In the genomic region with DNA sequence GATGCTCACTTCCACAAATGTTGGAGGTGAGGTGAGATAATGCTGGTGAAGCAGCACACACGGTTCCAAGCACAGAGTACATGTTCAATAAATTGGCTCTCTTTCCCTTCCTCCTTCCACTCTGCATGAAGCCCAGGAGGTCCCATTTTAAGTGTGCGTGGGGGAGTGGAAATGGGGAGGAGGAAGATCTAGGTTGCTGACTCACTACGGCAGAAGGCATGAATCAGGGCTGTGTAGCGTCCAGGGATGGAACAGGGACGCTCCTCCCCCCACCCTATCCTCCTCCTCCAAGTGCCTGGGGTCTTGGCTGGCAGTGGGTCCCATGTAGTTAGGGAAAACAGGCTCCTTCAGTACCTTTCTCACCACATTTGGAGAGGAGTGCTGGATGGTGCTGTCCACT, we compare ENCODE assay signal across 32 cellular contexts. TPM values are rescaled to one million over a fixed set of nuclear protein-coding genes. Genes with fewer than 3 reads are reported as not detected.
DNase-seq lines count a peak whose midpoint lies in the region; ATAC-seq, FAIRE-seq and TF ChIP-seq lines count a peak whose summit lies in the region.
"Had no signal": no experiment of that assay in that cellular context is flagged by ENCODE, and none has a peak within 500 bp of the region (broad histone marks: within the 10 kb centered on the region; RNA-seq: fewer than 3 reads in every experiment).

No MANE protein-coding gene starts in this region.

- no peak overlapping the region for H2BK5ac ChIP-seq in IMR-90 (ENCODE audit: low read depth, low read length, poor library complexity, severe bottlenecking)

- POLR2A ChIA-PET in IMR-90 (lab: Charles Lee; ENCODE audit: unreplicated experiment): no interaction called here

- H3K27ac ChIP-seq in IMR-90 (ENCODE audit: insufficient read depth, low read length): no peak overlapping the region
- peak overlapping the region; percentile 7 for H3K27ac ChIP-seq in astrocyte (ENCODE audit: low read depth, low read length)
- H3K27ac ChIP-seq: adrenal gland, breast epithelium, colonic mucosa, left ventricle myocardium inferior, neutrophil, psoas muscle, sigmoid colon, SJSA1, suprapubic skin, upper lobe of right lung had no signal

- no peak overlapping the region for H3K56ac ChIP-seq in IMR-90 (ENCODE audit: extremely low read depth, insufficient read depth, low read length)

- no peaks in the 10 kb centered on the region; a peak in 1 of 4 replicates for H3K79me1 ChIP-seq in IMR-90 (ENCODE audit: low read depth in 1 of 2, low read length in 2 of 2)

- CTCF ChIA-PET in IMR-90 (lab: Yijun Ruan, JAX): no interaction called here

- no TSS peak for BruUV-seq in IMR-90 (replicated peaks; lab: Mats Ljungman, UMichigan)

- no peak for TF ChIP-seq POLR2A in IMR-90 (IDR thresholded peaks at IDR 0.05; ENCODE audit: low read depth, low read length)

- no peak overlapping the region; the same call in 1 of the 2 replicates for H4K5ac ChIP-seq in IMR-90 (ENCODE audit: low read depth, low read length)

- peak overlapping the region; percentile 82 for H3K23ac ChIP-seq in IMR-90 (ENCODE audit: low read depth, low read length)

- intact Hi-C loops in IMR-90 (cut with micrococcal nuclease): no loop called here

- TF ChIP-seq RAD21 in IMR-90 (IDR thresholded peaks at IDR 0.05; ENCODE audit: low read length): no peak

- H3K4me2 ChIP-seq in IMR-90 (ENCODE audit: low read depth, low read length): no peak overlapping the region
- H3K4me2 ChIP-seq in astrocyte (ENCODE audit: low read length): peak overlapping the region; percentile 28

- H3K4me3 Mint-ChIP-seq in astrocyte (ENCODE audit: unreplicated experiment): no peak overlapping the region
- H3K4me3 Mint-ChIP-seq: T-helper 1 cell treated with Interleukin-12 subunit alpha and Interleukin-12 subunit beta and Interleukin-4 antibody, amounts not matched to agents 30 μg/mL and 1 μg/mL, for 36 hours had no signal

- peaks cover 9% of the 10 kb centered on the region for H3K4me1 Mint-ChIP-seq in astrocyte (ENCODE audit: low read depth, unreplicated experiment)

- H4K8ac ChIP-seq in IMR-90 (ENCODE audit: low read depth in 2 of 2, low read length in 2 of 2): peak overlapping the region in 1 of 2 experiments; percentile 48; a peak in 1 of 4 replicates

- no CpG with 5 or more reads among the region's 5 CpGs for WGBS in IMR-90 (ENCODE audit: extremely low coverage in 2 of 2, insufficient read length in 1 of 2), 2 experiments

- peak overlapping the region; percentile 68 for H2AK9ac ChIP-seq in IMR-90 (replicated peaks; ENCODE audit: low read depth, low read length, poor library complexity)

- H3K36me3 Mint-ChIP-seq in astrocyte (ENCODE audit: low read depth, unreplicated experiment): peaks cover 41% of the 10 kb centered on the region

- DNase-seq in EH (ENCODE audit: low read depth): peak; percentile 64
- DNase-seq in IMR-90: peak; percentile 45
- DNase-seq in astrocyte (ENCODE audit: low read depth): peak; percentile 47
- peak; percentile 12 to 36 for DNase-seq in foreskin fibroblast
- DNase-seq in NOMO-1 treated with dmso at 0.1 percent for 144 hours (lab: John Stamatoyannopoulos, UW; ENCODE audit: unreplicated experiment): no peak
- DNase-seq in SW480 (ENCODE audit: low spot score): no peak
- DNase-seq in DMS53 treated with DMSO at 0.1 percent for 48 hours (lab: John Stamatoyannopoulos, UW; ENCODE audit: unreplicated experiment): no peak
- DNase-seq in AG08396 (ENCODE audit: low spot score): no peak
- DNase-seq: activated CD4-positive, alpha-beta T cell treated with anti-CD3 and anti-CD28 coated beads for 48 hours; activated T-cell treated with anti-CD3 and anti-CD28 coated beads, Interleukin-2, amount 50 U/mL, for 1 hour; adrenal gland; C1 segment of cervical spinal cord; Caco-2; colonic mucosa; DMS79; effector memory CD4-positive, alpha-beta T cell; erythroblast; left ventricle myocardium inferior; NCI-H2029; NCI-H526 treated with DMSO at 0.1 percent for 48 hours; psoas muscle; sigmoid colon; stimulated activated naive CD4-positive, alpha-beta T cell; upper lobe of right lung had no signal

- peak overlapping the region; percentile 38; the same call in 1 of the 2 replicates for H2BK120ac ChIP-seq in IMR-90 (ENCODE audit: low read depth, low read length)

- peaks cover 4% of the 10 kb centered on the region for H3K9me3 Mint-ChIP-seq in astrocyte (ENCODE audit: unreplicated experiment)

- peak; percentile 64 for ATAC-seq in IMR-90 (ENCODE audit: low read depth)
- ATAC-seq: GM12878, HepG2, psoas muscle, upper lobe of right lung had no signal

- no peak for TF ChIP-seq CTCF in IMR-90 (conservative IDR thresholded peaks at IDR 0.05; ENCODE audit: low read depth, low read length)
- TF ChIP-seq CTCF in astrocyte (IDR thresholded peaks at IDR 0.05; ENCODE audit: insufficient read depth, low read depth, low read length): no peak
- no peak for TF ChIP-seq CTCF in foreskin fibroblast (IDR thresholded peaks at IDR 0.05; ENCODE audit: low read depth, low read length)

- no peak overlapping the region for H2AK5ac ChIP-seq in IMR-90 (ENCODE audit: low read depth, low read length)

- H3K9me3 ChIP-seq in IMR-90 (ENCODE audit: control insufficient read depth, insufficient read depth, low read length) (no peaks in the 10 kb centered on the region; the same call in 1 of the 2 replicates), astrocyte (ENCODE audit: insufficient read depth, low read depth, low read length) (no peaks in the 10 kb centered on the region)
- H3K9me3 ChIP-seq: adrenal gland, Caco-2, colonic mucosa, neutrophil, psoas muscle, sigmoid colon, SJSA1, suprapubic skin, upper lobe of right lung had no signal

- H3K36me3 ChIP-seq in IMR-90 (ENCODE audit: control insufficient read depth, insufficient read depth, low read length) (peaks cover 38% of the 10 kb centered on the region), astrocyte (ENCODE audit: insufficient read depth, low read length) (peaks cover 5% of the 10 kb centered on the region)
- H3K36me3 ChIP-seq: breast epithelium, colonic mucosa, SJSA1 had no signal

- H3K79me2 ChIP-seq in astrocyte (ENCODE audit: insufficient read depth, low read length): no peaks in the 10 kb centered on the region

- peak overlapping the region; percentile 66 for H2BK20ac ChIP-seq in IMR-90 (ENCODE audit: low read depth, low read length)

- H3K4me3 ChIP-seq in IMR-90 (ENCODE audit: insufficient read depth, low read depth, low read length): no peak overlapping the region
- no peak overlapping the region for H3K4me3 ChIP-seq in astrocyte (ENCODE audit: insufficient read depth, low read depth, low read length)
- H3K4me3 ChIP-seq in foreskin fibroblast (ENCODE audit: low read depth in 1 of 2, low read length in 2 of 2): no peak overlapping the region
- H3K4me3 ChIP-seq: adrenal gland, breast epithelium, colonic mucosa, GM12878, left ventricle myocardium inferior, psoas muscle, sigmoid colon, SJSA1, suprapubic skin, upper lobe of right lung had no signal

- H3K27me3 ChIP-seq in IMR-90 (ENCODE audit: control insufficient read depth, insufficient read depth, low read length): no peaks in the 10 kb centered on the region
- H3K27me3 ChIP-seq in astrocyte (ENCODE audit: insufficient read depth, low read length): no peaks in the 10 kb centered on the region
- H3K27me3 ChIP-seq: adrenal gland, breast epithelium, colonic mucosa, neutrophil, sigmoid colon, SJSA1, suprapubic skin, upper lobe of right lung had no signal

- no peak overlapping the region for H3K9ac ChIP-seq in IMR-90 (ENCODE audit: low read depth, low read length)
- no peak overlapping the region for H3K9ac ChIP-seq in astrocyte (ENCODE audit: low read length)

- H4K91ac ChIP-seq in IMR-90 (ENCODE audit: insufficient read depth, low read depth, low read length): no peak overlapping the region

- H3K27me3 Mint-ChIP-seq in astrocyte (ENCODE audit: low read depth, unreplicated experiment): peaks cover 3% of the 10 kb centered on the region

- dilution Hi-C loops in IMR-90 (cut with HindIII; ENCODE audit: low sequenced_read_pairs, unreplicated experiment): no loop called here

- H4K20me1 ChIP-seq in IMR-90 (ENCODE audit: insufficient read depth, low read length) (no peaks in the 10 kb centered on the region), astrocyte (ENCODE audit: insufficient read depth, low read length) (no peaks in the 10 kb centered on the region)

- no peak overlapping the region for H3K27ac Mint-ChIP-seq in astrocyte (ENCODE audit: unreplicated experiment)
- H3K27ac Mint-ChIP-seq: T-helper 1 cell treated with Interleukin-12 subunit alpha and Interleukin-12 subunit beta and Interleukin-4 antibody, amounts not matched to agents 30 μg/mL and 1 μg/mL, for 36 hours had no signal

- peaks cover 2% of the 10 kb centered on the region; the same call in 1 of the 2 replicates for H3K4me1 ChIP-seq in IMR-90 (ENCODE audit: control insufficient read depth, insufficient read depth, low read length)
- H3K4me1 ChIP-seq in astrocyte (ENCODE audit: insufficient read depth, low read length): peaks cover 6% of the 10 kb centered on the region
- H3K4me1 ChIP-seq: adrenal gland, breast epithelium, Caco-2, colonic mucosa, left ventricle myocardium inferior, psoas muscle, sigmoid colon, SJSA1, suprapubic skin, upper lobe of right lung had no signal

- in situ Hi-C loops in IMR-90 (cut with MboI; ENCODE audit: low sequenced_read_pairs): no loop called here

- no peak for FAIRE-seq in astrocyte (lab: Jason Lieb, UNC)
- FAIRE-seq: GM12878, HepG2, islet of Langerhans had no signal

- H2BK15ac ChIP-seq in IMR-90 (ENCODE audit: low read depth, low read length): peak overlapping the region; percentile 6; the same call in 1 of the 3 replicates

- H3K14ac ChIP-seq in IMR-90 (replicated peaks; ENCODE audit: low read depth, low read length): peak overlapping the region; percentile 72

- H3K9me1 ChIP-seq in IMR-90 (ENCODE audit: insufficient read depth, low read length): peaks cover 9% of the 10 kb centered on the region; the same call in 1 of the 2 replicates

- H2AFZ ChIP-seq in IMR-90 (replicated peaks; ENCODE audit: low read length, poor library complexity): peak overlapping the region; percentile 70
- peak overlapping the region; percentile 58 for H2AFZ ChIP-seq in astrocyte (ENCODE audit: low read depth, low read length)

- H3K4ac ChIP-seq in IMR-90 (ENCODE audit: low read depth, low read length): peak overlapping the region; percentile 69; the same call in 1 of the 2 replicates

- H3K18ac ChIP-seq in IMR-90 (ENCODE audit: low read depth, low read length): no peak overlapping the region

RNA-seq across cellular contexts. Expression of gene TRIM66, which starts 44.2 kb away (rescaled TPM):
- total RNA-seq in IMR-90 (2012; rRNA removed) (3.9 and 5.0 TPM in 2 replicates), astrocyte (7.3 and 8.8 TPM in 2 replicates)
- polyA plus RNA-seq in IMR-90 (2012; rRNA removed): 4.1 and 4.4 TPM in 2 replicates
- 1.6 and 3.7 TPM in 2 replicates for polyA plus RNA-seq in IMR-90 (2012; cell fraction: cytosol; rRNA removed)
- 23.4 and 26.7 TPM in 2 replicates for polyA plus RNA-seq in IMR-90 (2012; cell fraction: nucleus; rRNA removed; ENCODE audit: low replicate concordance)

RNA-seq across cellular contexts. Expression of gene STK33, which starts 44.3 kb away (rescaled TPM):
- total RNA-seq in IMR-90 (2012; rRNA removed) (2.3 and 2.5 TPM in 2 replicates), astrocyte (7.5 and 8.1 TPM in 2 replicates)
- polyA plus RNA-seq in IMR-90 (2012; rRNA removed): 2.4 and 2.6 TPM in 2 replicates
- polyA plus RNA-seq in IMR-90 (2012; cell fraction: cytosol; rRNA removed): 0.61 and 0.91 TPM in 2 replicates
- 1.6 and 9.7 TPM in 2 replicates for polyA plus RNA-seq in IMR-90 (2012; cell fraction: nucleus; rRNA removed; ENCODE audit: low replicate concordance)

RNA-seq across cellular contexts. Expression of gene RPL27A, which starts 44.3 kb away (rescaled TPM):
- total RNA-seq in IMR-90 (2012; rRNA removed): 451 and 786 TPM in 2 replicates
- polyA plus RNA-seq in IMR-90 (2012; rRNA removed): 849 and 1,003 TPM in 2 replicates
- 588 and 616 TPM in 2 replicates for polyA plus RNA-seq in IMR-90 (2012; cell fraction: cytosol; rRNA removed)
- 179 and 302 TPM in 2 replicates for polyA plus RNA-seq in IMR-90 (2012; cell fraction: nucleus; rRNA removed; ENCODE audit: low replicate concordance)
- 573 and 682 TPM in 2 replicates for total RNA-seq in astrocyte

Comparison
In these comparisons a context has a peak if more than half of its experiments do, and no peak if none do; other contexts are left out.
1. DNase-seq: peak in EH (single experiment), IMR-90 (single experiment), astrocyte (single experiment) and foreskin fibroblast (2 of 2); none in NOMO-1 treated with dmso at 0.1 percent for 144 hours (single experiment), SW480 (single experiment), DMS53 treated with DMSO at 0.1 percent for 48 hours (single experiment) and AG08396 (single experiment).